9 cellular contexts compared by ENCODE assay signal in genomic region chr1:36369472-36369871, GRCh38. TPM values are rescaled to one million over a fixed set of nuclear protein-coding genes. Genes with fewer than 3 reads are reported as not detected.
A peak's percentile ranks its signal among the peaks of the same experiment; 100 is the strongest.
DNase-seq lines count a peak whose midpoint lies in the region; ATAC-seq, FAIRE-seq and TF ChIP-seq lines count a peak whose summit lies in the region.
"Had no signal": no experiment of that assay in that cellular context is flagged by ENCODE, and none has a peak within 500 bp of the region (broad histone marks: within the 10 kb centered on the region; RNA-seq: fewer than 3 reads in every experiment).

No MANE protein-coding gene starts in this region.

- no peak for ATAC-seq in K562

- no peak for TF ChIP-seq EP300 in K562 (IDR thresholded peaks at IDR 0.05; ENCODE audit: low read length)

- H3K79me2 ChIP-seq in K562 (ENCODE audit: control insufficient read depth, insufficient read depth, low read length) = peaks cover 85% of the 10 kb centered on the region

- H3K9me3 ChIP-seq in K562 (replicated peaks; ENCODE audit: control insufficient read depth, insufficient read depth, low read depth, low read length) (no peaks in the 10 kb centered on the region), thyroid gland (no peaks in the 10 kb centered on the region), esophagus squamous epithelium (no peaks in the 10 kb centered on the region)

- H3K4me2 ChIP-seq in K562 (ENCODE audit: insufficient read depth, low read length) = no peak overlapping the region
- H3K4me2 ChIP-seq: smooth muscle cell had no signal

- FAIRE-seq in K562 (lab: Jason Lieb, UNC) (no peak), GM12892 (lab: Jason Lieb, UNC) (no peak)

- in situ Hi-C loops in K562 (cut with MboI) = no loop called here

- intact Hi-C loops in activated naive CD4-positive, alpha-beta T cell treated with anti-CD3 and anti-CD28 coated beads for 36 hours (cut with micrococcal nuclease) = loop anchor here (1.0 to 2.0 kb wide), 7 partner anchors 19 to 220 kb away; partner anchors contain the start of genes EVA1B and TRAPPC3
- intact Hi-C loops in K562 (cut with micrococcal nuclease) (loop anchor here (2.0 kb wide), 2 partner anchors 49 to 51 kb away; no protein-coding TSS in a partner anchor), thyroid gland (cut with DNase I) (no loop called here), esophagus squamous epithelium (cut with DNase I) (no loop called here)

- peaks cover 11% of the 10 kb centered on the region for H3K9me1 ChIP-seq in K562 (ENCODE audit: control insufficient read depth, insufficient read depth, low read length)

- no peak for TF ChIP-seq CTCF in K562 (IDR thresholded peaks at IDR 0.05 in 2 of 3, conservative IDR thresholded peaks at IDR 0.05 in 1 of 3; ENCODE audit: insufficient read depth in 2 of 3, low read depth in 1 of 3, low read length in 3 of 3)
- no peak for TF ChIP-seq CTCF in thyroid gland (IDR thresholded peaks at IDR 0.05)
- TF ChIP-seq CTCF in esophagus squamous epithelium (IDR thresholded peaks at IDR 0.05) = no peak

- no peaks in the 10 kb centered on the region for H3K27me3 Mint-ChIP-seq in activated naive CD4-positive, alpha-beta T cell treated with anti-CD3 and anti-CD28 coated beads, Interleukin-2, amount 10 ng/mL, durations not matched to agents 7 days and 5 days
- no peaks in the 10 kb centered on the region for H3K27me3 Mint-ChIP-seq in activated naive CD4-positive, alpha-beta T cell treated with anti-CD3 and anti-CD28 coated beads for 36 hours (ENCODE audit: low read depth)

- peaks cover 48% of the 10 kb centered on the region for H3K36me3 ChIP-seq in K562 (ENCODE audit: control insufficient read depth, insufficient read depth, low read length)
- no peaks in the 10 kb centered on the region for H3K36me3 ChIP-seq in thyroid gland
- peaks cover 0 to 26% (median 7%) of the 10 kb centered on the region in 3 donors for H3K36me3 ChIP-seq in esophagus squamous epithelium

- CTCF ChIA-PET in activated naive CD4-positive, alpha-beta T cell treated with anti-CD3 and anti-CD28 coated beads, Interleukin-2, amount 10 ng/mL, durations not matched to agents 7 days and 5 days (lab: Charles Lee) = interaction anchor here (1.1 to 5.2 kb wide), 15 partner anchors 9 to 219 kb away, joined by 3 to 83 read pairs (median 7); partner anchors contain the start of genes LSM10, STK40 and TRAPPC3
- CTCF ChIA-PET in activated naive CD4-positive, alpha-beta T cell treated with anti-CD3 and anti-CD28 coated beads for 36 hours (lab: Charles Lee) = interaction anchor here (0.7 to 5.1 kb wide), 18 partner anchors 9 to 256 kb away, joined by 3 to 53 read pairs (median 4); partner anchors contain the start of genes LSM10 and TRAPPC3
- CTCF ChIA-PET in K562 (lab: Yijun Ruan, JAX; ENCODE audit: low intra/inter-chr PET ratio) = interaction anchor here (1.8 kb wide), 1 partner anchor 270 kb away, joined by 11 read pairs; no protein-coding TSS in a partner anchor

- 0 out of 2 replicates have a peak, but pooled peaks have one; percentile 11 for TF ChIP-seq POLR2A in K562 (conservative IDR thresholded peaks at IDR 0.05)
- no peak for TF ChIP-seq POLR2A in thyroid gland (IDR thresholded peaks at IDR 0.05)
- no peak for TF ChIP-seq POLR2A in esophagus squamous epithelium (IDR thresholded peaks at IDR 0.05)
- TF ChIP-seq POLR2A in GM12892 (IDR thresholded peaks at IDR 0.05; ENCODE audit: low read depth, low read length) = no peak

- no TSS peak for BruUV-seq in K562 (replicated peaks; lab: Mats Ljungman, UMichigan)

- no peaks in the 10 kb centered on the region for H3K27me3 ChIP-seq in K562 (ENCODE audit: control insufficient read depth in 2 of 2, insufficient read depth in 2 of 2, low read length in 2 of 2)
- H3K27me3 ChIP-seq in thyroid gland = no peaks in the 10 kb centered on the region
- H3K27me3 ChIP-seq in esophagus squamous epithelium = no peaks in the 10 kb centered on the region

- H3K4me3 ChIP-seq in K562 (no peak overlapping the region), thyroid gland (replicated peaks in 1 of 3) (no peak overlapping the region), esophagus squamous epithelium (no peak overlapping the region)
- H3K4me3 ChIP-seq: smooth muscle cell had no signal

- no peak for DNase-seq in activated naive CD4-positive, alpha-beta T cell treated with anti-CD3 and anti-CD28 coated beads, Interleukin-2, amount 10 ng/mL, durations not matched to agents 7 days and 5 days
- DNase-seq in activated naive CD4-positive, alpha-beta T cell treated with anti-CD3 and anti-CD28 coated beads for 36 hours = no peak
- DNase-seq in NCI-H2107 treated with DMSO at 0.1 percent for 48 hours (lab: John Stamatoyannopoulos, UW; ENCODE audit: unreplicated experiment) (peak; percentile 44), K562 (ENCODE audit: extremely low read depth in 1 of 4, low spot score in 3 of 4) (no peak), thyroid gland (peak; percentile 34 to 49), esophagus squamous epithelium (lab: John Stamatoyannopoulos, UW) (no peak), GM12892 (ENCODE audit: insufficient read length) (no peak), DMS153 (lab: John Stamatoyannopoulos, UW) (no peak)

- H3K27ac ChIP-seq in K562 (ENCODE audit: extremely low read depth, low read depth, low read length) (no peak overlapping the region), thyroid gland (peak overlapping the region in 2 of 3 donors; percentile 87 to 91), esophagus squamous epithelium (peak overlapping the region in 2 of 4 donors; percentile 25 to 29)

- H3K4me3 Mint-ChIP-seq in activated naive CD4-positive, alpha-beta T cell treated with anti-CD3 and anti-CD28 coated beads, Interleukin-2, amount 10 ng/mL, durations not matched to agents 7 days and 5 days = no peak overlapping the region
- H3K4me3 Mint-ChIP-seq in activated naive CD4-positive, alpha-beta T cell treated with anti-CD3 and anti-CD28 coated beads for 36 hours = no peak overlapping the region

- H2AFZ ChIP-seq in K562 (ENCODE audit: low read depth, low read length) = no peak overlapping the region

- H3K36me3 Mint-ChIP-seq in activated naive CD4-positive, alpha-beta T cell treated with anti-CD3 and anti-CD28 coated beads, Interleukin-2, amount 10 ng/mL, durations not matched to agents 7 days and 5 days = peaks cover 21% of the 10 kb centered on the region
- peaks cover 2% of the 10 kb centered on the region for H3K36me3 Mint-ChIP-seq in activated naive CD4-positive, alpha-beta T cell treated with anti-CD3 and anti-CD28 coated beads for 36 hours (ENCODE audit: low read depth)

- H3K9ac ChIP-seq in K562 (ENCODE audit: insufficient read depth in 1 of 2, low read depth in 2 of 2, low read length in 2 of 2) = peak overlapping the region in 1 of 2 experiments; percentile 81; a peak in 2 of 4 replicates

- POLR2A ChIA-PET in K562 (lab: Yijun Ruan, JAX) = interaction anchor here (0.6 to 3.7 kb wide), 14 partner anchors 10 to 467 kb away, joined by 3 to 34 read pairs (median 5); partner anchors contain the start of genes LSM10 and TRAPPC3

- no peaks in the 10 kb centered on the region for H3K9me3 Mint-ChIP-seq in activated naive CD4-positive, alpha-beta T cell treated with anti-CD3 and anti-CD28 coated beads, Interleukin-2, amount 10 ng/mL, durations not matched to agents 7 days and 5 days
- H3K9me3 Mint-ChIP-seq in activated naive CD4-positive, alpha-beta T cell treated with anti-CD3 and anti-CD28 coated beads for 36 hours = no peaks in the 10 kb centered on the region

- 43% methylated on average over 5 of the region's 5 CpGs for WGBS in K562 (ENCODE audit: insufficient coverage, low coverage, missing lambda C conversion rate)
- WGBS in thyroid gland, 2 donors = 63 to 77% methylated on average over 5 of the region's 5 CpGs
- 60 to 70% methylated on average over 4 of the region's 5 CpGs for WGBS in esophagus squamous epithelium, 2 donors

- peaks cover 6% of the 10 kb centered on the region; the same call in 1 of the 2 replicates for H4K20me1 ChIP-seq in K562 (replicated peaks; ENCODE audit: control insufficient read depth, insufficient read depth, low read length)

- H3K4me1 Mint-ChIP-seq in activated naive CD4-positive, alpha-beta T cell treated with anti-CD3 and anti-CD28 coated beads, Interleukin-2, amount 10 ng/mL, durations not matched to agents 7 days and 5 days = peaks cover 80% of the 10 kb centered on the region
- peaks cover 69% of the 10 kb centered on the region for H3K4me1 Mint-ChIP-seq in activated naive CD4-positive, alpha-beta T cell treated with anti-CD3 and anti-CD28 coated beads for 36 hours (ENCODE audit: low read depth)

- no peak for TF ChIP-seq RAD21 in K562 (CRISPR knock-in tag; conservative IDR thresholded peaks at IDR 0.05 in 1 of 2, IDR thresholded peaks at IDR 0.05 in 1 of 2)

- peak overlapping the region; percentile 96 for H3K27ac Mint-ChIP-seq in activated naive CD4-positive, alpha-beta T cell treated with anti-CD3 and anti-CD28 coated beads, Interleukin-2, amount 10 ng/mL, durations not matched to agents 7 days and 5 days
- H3K27ac Mint-ChIP-seq in activated naive CD4-positive, alpha-beta T cell treated with anti-CD3 and anti-CD28 coated beads for 36 hours = no peak overlapping the region

- peaks cover 44 to 54% of the 10 kb centered on the region in 2 experiments for H3K4me1 ChIP-seq in K562 (replicated peaks in 1 of 2; ENCODE audit: control insufficient read depth in 2 of 2, insufficient read depth in 2 of 2, low read length in 2 of 2)
- peaks cover 74 to 83% of the 10 kb centered on the region in 2 donors for H3K4me1 ChIP-seq in thyroid gland
- peaks cover 26 to 79% (median 47%) of the 10 kb centered on the region in 3 donors for H3K4me1 ChIP-seq in esophagus squamous epithelium

RNA-seq across cellular contexts. Expression of gene STK40, which starts 16.3 kb away (rescaled TPM):
- total RNA-seq in activated naive CD4-positive, alpha-beta T cell treated with anti-CD3 and anti-CD28 coated beads for 36 hours = 10 to 100 TPM; 39.6 to 40.6 TPM
- total RNA-seq in K562 (2011; cell fraction: chromatin; rRNA removed; ENCODE audit: low replicate concordance) = 24.8 and 55.6 TPM in 2 replicates
- 29.2 and 31.0 TPM in 2 replicates for total RNA-seq in K562 (2011; cell fraction: nucleolus; rRNA removed)
- total RNA-seq in K562 (2011; cell fraction: nucleoplasm; rRNA removed) = 30.9 and 40.1 TPM in 2 replicates
- 39.1 and 55.1 TPM in 2 replicates for total RNA-seq in K562 (2014; rRNA removed)
- total RNA-seq in K562 (2014; rRNA removed; fragmentation: Illumina TruSeq; extraction: Trizol) = 18.5 and 22.8 TPM in 2 replicates
- 27.1 and 27.6 TPM in 2 replicates for total RNA-seq in K562 (2015; rRNA removed; fragmentation: Illumina TruSeq; extraction: Trizol)
- 90.1 and 94.3 TPM in 2 replicates for total RNA-seq in K562 (2021)
- 57.8 and 73.8 TPM in 2 replicates for polyA plus RNA-seq in K562 (2011; rRNA removed)
- 46.1 and 62.2 TPM in 2 replicates for polyA plus RNA-seq in K562 (2011; cell fraction: cytosol; rRNA removed)
- polyA plus RNA-seq in K562 (2011; cell fraction: nucleus; rRNA removed) = 37.6 and 46.3 TPM in 2 replicates
- polyA plus RNA-seq in K562 (2012) = 62.9 and 132 TPM in 2 replicates
- polyA plus RNA-seq in K562 (2014; fragmentation: Illumina TruSeq; extraction: Trizol) = 62.9 and 78.0 TPM in 2 replicates
- 1 to 10 TPM in 1 of 2 experiments, under 1 TPM in 1; 0.69 to 1.7 TPM for polyA plus RNA-seq in K562 (2014; fragmentation: Nextera tagmentation; extraction: Ambion mirVana)
- 59.0 and 63.1 TPM in 2 replicates for polyA plus RNA-seq in K562 (2014; rRNA removed)
- 49.4 and 58.5 TPM in 2 replicates for polyA minus RNA-seq in K562 (2011; rRNA and poly(A)+ RNA removed)
- polyA minus RNA-seq in K562 (2011; cell fraction: cytosol; rRNA and poly(A)+ RNA removed) = 25.9 and 28.4 TPM in 2 replicates
- polyA minus RNA-seq in K562 (2011; cell fraction: nucleus; rRNA and poly(A)+ RNA removed) = 9.8 and 13.2 TPM in 2 replicates
- total RNA-seq in thyroid gland = 10 to 100 TPM; 37.0 to 61.1 (median 50.9) TPM
- total RNA-seq in esophagus squamous epithelium = 10 to 100 TPM; 34.5 to 59.7 (median 42.3) TPM
- polyA plus RNA-seq in GM12892 (2012; ENCODE audit: missing spikeins) = 14.4 TPM

RNA-seq across cellular contexts. Expression of gene LSM10, which starts 28.2 kb away (rescaled TPM):
- 10 to 100 TPM; 33.5 to 36.5 TPM for total RNA-seq in activated naive CD4-positive, alpha-beta T cell treated with anti-CD3 and anti-CD28 coated beads for 36 hours
- 20.5 and 63.8 TPM in 2 replicates for total RNA-seq in K562 (2011; cell fraction: chromatin; rRNA removed; ENCODE audit: low replicate concordance)
- 55.5 and 59.9 TPM in 2 replicates for total RNA-seq in K562 (2011; cell fraction: nucleolus; rRNA removed)
- total RNA-seq in K562 (2011; cell fraction: nucleoplasm; rRNA removed) = 40.9 and 45.8 TPM in 2 replicates
- total RNA-seq in K562 (2014; rRNA removed) (68.9 and 94.6 TPM in 2 replicates), K562 (2014; rRNA removed; fragmentation: Illumina TruSeq; extraction: Trizol) (9.8 and 13.2 TPM in 2 replicates), K562 (2015; rRNA removed; fragmentation: Illumina TruSeq; extraction: Trizol) (21.8 and 23.3 TPM in 2 replicates), K562 (2021) (85.7 and 88.0 TPM in 2 replicates), thyroid gland (10 to 100 TPM; 19.1 to 52.7 (median 49.0) TPM), esophagus squamous epithelium (10 to 100 TPM in 3 of 4 donors, 1 to 10 TPM in 1; 8.5 to 29.4 (median 16.9) TPM)
- polyA plus RNA-seq in K562 (2011; rRNA removed) (91.4 and 95.2 TPM in 2 replicates), K562 (2014; fragmentation: Illumina TruSeq; extraction: Trizol) (122 and 153 TPM in 2 replicates), K562 (2014; fragmentation: Nextera tagmentation; extraction: Ambion mirVana) (10 to 100 TPM; 34.8 to 56.9 TPM), K562 (2014; rRNA removed) (146 and 168 TPM in 2 replicates)
- polyA plus RNA-seq in K562 (2011; cell fraction: cytosol; rRNA removed) = 111 and 190 TPM in 2 replicates
- 44.9 and 48.3 TPM in 2 replicates for polyA plus RNA-seq in K562 (2011; cell fraction: nucleus; rRNA removed)
- polyA plus RNA-seq in K562 (2012) = 91.2 and 105 TPM in 2 replicates
- 26.2 and 41.8 TPM in 2 replicates for polyA minus RNA-seq in K562 (2011; rRNA and poly(A)+ RNA removed)
- polyA minus RNA-seq in K562 (2011; cell fraction: cytosol; rRNA and poly(A)+ RNA removed) = 26.6 and 38.0 TPM in 2 replicates
- polyA minus RNA-seq in K562 (2011; cell fraction: nucleus; rRNA and poly(A)+ RNA removed) = 17.1 and 23.5 TPM in 2 replicates
- 35.5 TPM for polyA plus RNA-seq in GM12892 (2012; ENCODE audit: missing spikeins)

RNA-seq across cellular contexts. Expression of gene EVA1B, which starts 46.0 kb away (rescaled TPM):
- 1 to 10 TPM; 1.9 to 2.1 TPM for total RNA-seq in activated naive CD4-positive, alpha-beta T cell treated with anti-CD3 and anti-CD28 coated beads for 36 hours
- total RNA-seq in K562 (2011; cell fraction: chromatin; rRNA removed; ENCODE audit: low replicate concordance) = 1.1 and 4.4 TPM in 2 replicates
- 19.2 and 19.5 TPM in 2 replicates for total RNA-seq in K562 (2011; cell fraction: nucleolus; rRNA removed)
- total RNA-seq in K562 (2011; cell fraction: nucleoplasm; rRNA removed) = 6.2 and 6.6 TPM in 2 replicates
- total RNA-seq in K562 (2014; rRNA removed) = 61.5 and 65.7 TPM in 2 replicates
- total RNA-seq in K562 (2014; rRNA removed; fragmentation: Illumina TruSeq; extraction: Trizol) = 0.29 and 0.44 TPM in 2 replicates
- 4.6 and 5.9 TPM in 2 replicates for total RNA-seq in K562 (2015; rRNA removed; fragmentation: Illumina TruSeq; extraction: Trizol)
- total RNA-seq in K562 (2021) = 27.2 and 27.8 TPM in 2 replicates
- polyA plus RNA-seq in K562 (2011; rRNA removed) = 2.4 and 5.3 TPM in 2 replicates
- 12.0 and 70.7 TPM in 2 replicates for polyA plus RNA-seq in K562 (2011; cell fraction: cytosol; rRNA removed)
- polyA plus RNA-seq in K562 (2011; cell fraction: nucleus; rRNA removed) = 4.3 and 9.6 TPM in 2 replicates
- polyA plus RNA-seq in K562 (2012) = 22.6 and 37.3 TPM in 2 replicates
- 0.68 and 2.1 TPM in 2 replicates for polyA plus RNA-seq in K562 (2014; fragmentation: Illumina TruSeq; extraction: Trizol)
- polyA plus RNA-seq in K562 (2014; fragmentation: Nextera tagmentation; extraction: Ambion mirVana) = under 1 TPM; 0.08 to 0.13 TPM
- 39.1 and 41.3 TPM in 2 replicates for polyA plus RNA-seq in K562 (2014; rRNA removed)
- 0.36 TPM in 1 of 2 replicates, not detected in the other for polyA minus RNA-seq in K562 (2011; rRNA and poly(A)+ RNA removed)
- polyA minus RNA-seq in K562 (2011; cell fraction: cytosol; rRNA and poly(A)+ RNA removed) = 6.1 and 7.3 TPM in 2 replicates
- polyA minus RNA-seq in K562 (2011; cell fraction: nucleus; rRNA and poly(A)+ RNA removed) = 2.0 and 2.2 TPM in 2 replicates
- 10 to 100 TPM; 30.7 to 71.5 (median 52.5) TPM for total RNA-seq in thyroid gland
- 10 to 100 TPM in 3 of 4 donors, 1 to 10 TPM in 1; 7.5 to 22.1 (median 12.8) TPM for total RNA-seq in esophagus squamous epithelium
- 0.66 TPM for polyA plus RNA-seq in GM12892 (2012; ENCODE audit: missing spikeins)

Comparison
In these comparisons a context has a peak if more than half of its experiments do, and no peak if none do; other contexts are left out.
1. DNase-seq: peak in NCI-H2107 treated with DMSO at 0.1 percent for 48 hours (single experiment) and thyroid gland (2 of 2); none in activated naive CD4-positive, alpha-beta T cell treated with anti-CD3 and anti-CD28 coated beads, Interleukin-2, amount 10 ng/mL, durations not matched to agents 7 days and 5 days (single experiment), activated naive CD4-positive, alpha-beta T cell treated with anti-CD3 and anti-CD28 coated beads for 36 hours (single experiment), K562 (0 of 4), esophagus squamous epithelium (single experiment), GM12892 (single experiment) and DMS153 (single experiment).
2. intact Hi-C loops: an anchor here in activated naive CD4-positive, alpha-beta T cell treated with anti-CD3 and anti-CD28 coated beads for 36 hours (1.0 to 2.0 kb wide) and K562 (2.0 kb wide); none called in thyroid gland and esophagus squamous epithelium.